ENCODE assay signal across 1 cellular context in genomic region chr5:59584858-59585846, GRCh38.
TF ChIP-seq lines count a peak whose summit lies in the region.

No MANE protein-coding gene starts in this region.

TF ChIP-seq in A549, 52 proteins besides CTCF, POLR2A, EP300 and RAD21 (continued from another document):
- no peak for TF ChIP-seq HMGXB4 (CRISPR knock-in tag; IDR thresholded peaks at IDR 0.05; ENCODE audit: borderline replicate concordance)
